In genomic region chr17:49570540-49571242, GRCh38 we compare ENCODE assay signal across 10 cellular contexts. TPM values are rescaled to one million over a fixed set of nuclear protein-coding genes. Genes with fewer than 3 reads are reported as not detected.
DNase-seq lines count a peak whose midpoint lies in the region; ATAC-seq, FAIRE-seq and TF ChIP-seq lines count a peak whose summit lies in the region.
"Had no signal": no experiment of that assay in that cellular context is flagged by ENCODE, and none has a peak within 500 bp of the region (broad histone marks: within the 10 kb centered on the region; RNA-seq: fewer than 3 reads in every experiment).

No MANE protein-coding gene starts in this region.

- H3K4me1 Mint-ChIP-seq in CD14-positive monocyte (peaks cover 20% of the 10 kb centered on the region), astrocyte (ENCODE audit: low read depth, unreplicated experiment) (peaks cover 1% of the 10 kb centered on the region)
- H3K4me1 Mint-ChIP-seq in natural killer cell treated with Interleukin-12 subunit alpha and Interleukin-12 subunit beta and Interleukin-15 and Interleukin-18, amount 100 ng/mL, for 72 hours (ENCODE audit: low read depth in 2 of 2): peaks cover 12 to 27% of the 10 kb centered on the region in 2 donors

- peaks cover 44% of the 10 kb centered on the region for H3K27me3 ChIP-seq in astrocyte (ENCODE audit: insufficient read depth, low read length)

- ATAC-seq in HG03432 (IDR thresholded peaks at IDR 0.05; ENCODE audit: unreplicated experiment) (peak; percentile 4), GM21515 (IDR thresholded peaks at IDR 0.05; ENCODE audit: unreplicated experiment) (no peak), HG02588 (IDR thresholded peaks at IDR 0.05; ENCODE audit: unreplicated experiment) (no peak)
- ATAC-seq in natural killer cell treated with Interleukin-12 subunit alpha and Interleukin-12 subunit beta and Interleukin-15 and Interleukin-18, amount 100 ng/mL, for 72 hours: no peak

- no peak for FAIRE-seq in astrocyte (lab: Jason Lieb, UNC)
- FAIRE-seq: keratinocyte had no signal

- H3K27ac Mint-ChIP-seq in CD14-positive monocyte (peak overlapping the region in 1 of 7 donors; percentile 1), astrocyte (ENCODE audit: unreplicated experiment) (no peak overlapping the region)
- peak overlapping the region in 1 of 2 donors; percentile 25 for H3K27ac Mint-ChIP-seq in natural killer cell treated with Interleukin-12 subunit alpha and Interleukin-12 subunit beta and Interleukin-15 and Interleukin-18, amount 100 ng/mL, for 72 hours

- H3K9me3 Mint-ChIP-seq in CD14-positive monocyte (peaks cover 0 to 5% (median 2%) of the 10 kb centered on the region in 7 donors), astrocyte (ENCODE audit: unreplicated experiment) (no peaks in the 10 kb centered on the region)
- no peaks in the 10 kb centered on the region for H3K9me3 Mint-ChIP-seq in natural killer cell treated with Interleukin-12 subunit alpha and Interleukin-12 subunit beta and Interleukin-15 and Interleukin-18, amount 100 ng/mL, for 72 hours

- no peak overlapping the region for H3K9ac ChIP-seq in astrocyte (ENCODE audit: low read length)

- H3K4me3 Mint-ChIP-seq in CD14-positive monocyte (peak overlapping the region; percentile 20 to 54), astrocyte (ENCODE audit: unreplicated experiment) (peak overlapping the region; percentile 42)
- H3K4me3 Mint-ChIP-seq in natural killer cell treated with Interleukin-12 subunit alpha and Interleukin-12 subunit beta and Interleukin-15 and Interleukin-18, amount 100 ng/mL, for 72 hours: peak overlapping the region; percentile 48

- H4K20me1 ChIP-seq in astrocyte (ENCODE audit: insufficient read depth, low read length): no peaks in the 10 kb centered on the region

- H3K27me3 Mint-ChIP-seq in CD14-positive monocyte (ENCODE audit: low read depth in 3 of 3): peaks cover 54 to 69% (median 64%) of the 10 kb centered on the region in 3 donors
- peaks cover 56% of the 10 kb centered on the region for H3K27me3 Mint-ChIP-seq in astrocyte (ENCODE audit: low read depth, unreplicated experiment)
- H3K27me3 Mint-ChIP-seq in natural killer cell treated with Interleukin-12 subunit alpha and Interleukin-12 subunit beta and Interleukin-15 and Interleukin-18, amount 100 ng/mL, for 72 hours: peaks cover 37 to 38% of the 10 kb centered on the region in 2 donors

- H3K4me3 ChIP-seq in astrocyte (ENCODE audit: insufficient read depth, low read depth, low read length): no peak overlapping the region

- TF ChIP-seq CTCF in CD14-positive monocyte (IDR thresholded peaks at IDR 0.05) (no peak), astrocyte (IDR thresholded peaks at IDR 0.05; ENCODE audit: insufficient read depth, low read depth, low read length) (no peak)

- H3K4me2 ChIP-seq in astrocyte (ENCODE audit: low read length): peak overlapping the region; percentile 86

- no peaks in the 10 kb centered on the region for H3K79me2 ChIP-seq in astrocyte (ENCODE audit: insufficient read depth, low read length)

- DNase-seq in CD14-positive monocyte (ENCODE audit: low spot score) (no peak), astrocyte (ENCODE audit: low read depth) (no peak), NCI-H82 treated with DMSO at 0.1 percent for 48 hours (lab: John Stamatoyannopoulos, UW; ENCODE audit: unreplicated experiment) (no peak)
- DNase-seq in natural killer cell treated with Interleukin-12 subunit alpha and Interleukin-12 subunit beta and Interleukin-15 and Interleukin-18, amount 100 ng/mL, for 72 hours (ENCODE audit: low spot score): no peak
- no peak for DNase-seq in stimulated activated CD8-positive, alpha-beta memory T cell treated with anti-CD3 and anti-CD28 coated beads, Interleukin-4, amount 100 ng/mL, for 48 hours

- H3K9me3 ChIP-seq in astrocyte (ENCODE audit: insufficient read depth, low read depth, low read length): no peaks in the 10 kb centered on the region

- no peak overlapping the region for H2AFZ ChIP-seq in astrocyte (ENCODE audit: low read depth, low read length)

- no peaks in the 10 kb centered on the region for H3K36me3 Mint-ChIP-seq in CD14-positive monocyte
- peaks cover 2% of the 10 kb centered on the region for H3K36me3 Mint-ChIP-seq in astrocyte (ENCODE audit: low read depth, unreplicated experiment)
- no peaks in the 10 kb centered on the region for H3K36me3 Mint-ChIP-seq in natural killer cell treated with Interleukin-12 subunit alpha and Interleukin-12 subunit beta and Interleukin-15 and Interleukin-18, amount 100 ng/mL, for 72 hours

- no peak overlapping the region for H3K27ac ChIP-seq in astrocyte (ENCODE audit: low read depth, low read length)

- H3K36me3 ChIP-seq in astrocyte (ENCODE audit: insufficient read depth, low read length): no peaks in the 10 kb centered on the region

- intact Hi-C loops in CD14-positive monocyte (cut with micrococcal nuclease): loop anchor here (5.0 to 10.0 kb wide), 3 partner anchors 207 to 424 kb away; partner anchors contain the start of gene DLX3 (in 1 of the 2)

- no peaks in the 10 kb centered on the region for H3K4me1 ChIP-seq in astrocyte (ENCODE audit: insufficient read depth, low read length)

RNA-seq across cellular contexts. Expression of gene NXPH3, which starts 5.0 kb away (rescaled TPM):
- polyA plus RNA-seq in CD14-positive monocyte: not detected
- 0.19 and 0.43 TPM in 2 replicates for total RNA-seq in astrocyte
- not detected for total RNA-seq in natural killer cell treated with Interleukin-12 subunit alpha and Interleukin-12 subunit beta and Interleukin-15 and Interleukin-18, amount 100 ng/mL, for 72 hours
- total RNA-seq: Daoy had no signal
